1 cellular context compared by ENCODE assay signal in genomic region chr15:67834593-67835348, GRCh38.
TF ChIP-seq lines count a peak whose summit lies in the region.

No MANE protein-coding gene starts in this region.

TF ChIP-seq in GM23338, 12 proteins besides CTCF, POLR2A, EP300 and RAD21 (continued from another document):
- TF ChIP-seq ZNF462 (CRISPR knock-in tag; IDR thresholded peaks at IDR 0.05), result no peak
- TF ChIP-seq CREB1 (CRISPR knock-in tag; IDR thresholded peaks at IDR 0.05; ENCODE audit: low read depth), result peak; percentile 84
